1 cellular context compared by ENCODE assay signal in the genomic region with DNA sequence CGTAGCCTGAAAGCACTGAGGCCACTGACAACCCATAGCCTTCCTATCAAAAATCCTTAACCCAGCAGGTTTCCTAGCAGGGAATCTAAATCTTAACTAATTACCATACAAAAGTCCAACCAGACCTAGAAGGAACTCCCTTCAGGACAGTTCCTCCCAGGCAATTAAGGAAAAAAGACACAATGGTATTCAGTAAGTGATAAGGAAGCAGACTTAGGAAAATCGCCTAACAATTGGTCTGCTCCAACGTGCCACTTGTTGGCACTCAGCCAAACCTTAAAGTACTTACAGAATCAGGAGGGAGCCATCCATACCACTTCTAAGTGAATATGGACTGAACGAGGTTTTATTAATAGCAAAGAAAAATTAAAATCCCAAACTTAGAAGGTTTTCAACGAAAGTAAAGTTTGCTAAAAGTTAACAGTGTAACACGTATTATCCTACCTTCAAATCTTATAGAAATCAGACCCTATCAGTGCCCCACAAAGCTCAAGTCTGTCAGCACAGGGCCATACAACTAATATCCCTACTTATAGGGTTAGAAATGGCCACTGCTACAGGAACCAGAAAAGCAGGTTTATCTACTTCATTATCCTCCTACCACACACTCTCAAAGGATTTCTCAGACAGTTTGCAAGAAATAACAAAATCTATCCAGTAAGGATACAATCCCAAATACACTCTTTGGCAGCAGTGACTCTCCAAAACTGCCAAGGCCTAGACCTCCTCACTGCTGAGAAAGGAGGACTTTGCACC.
TF ChIP-seq lines count a peak whose summit lies in the region.

No MANE protein-coding gene starts in this region.

TF ChIP-seq in GM23338, 12 proteins besides CTCF, POLR2A, EP300 and RAD21 (continued from another document):
- TF ChIP-seq, protein P1, sequence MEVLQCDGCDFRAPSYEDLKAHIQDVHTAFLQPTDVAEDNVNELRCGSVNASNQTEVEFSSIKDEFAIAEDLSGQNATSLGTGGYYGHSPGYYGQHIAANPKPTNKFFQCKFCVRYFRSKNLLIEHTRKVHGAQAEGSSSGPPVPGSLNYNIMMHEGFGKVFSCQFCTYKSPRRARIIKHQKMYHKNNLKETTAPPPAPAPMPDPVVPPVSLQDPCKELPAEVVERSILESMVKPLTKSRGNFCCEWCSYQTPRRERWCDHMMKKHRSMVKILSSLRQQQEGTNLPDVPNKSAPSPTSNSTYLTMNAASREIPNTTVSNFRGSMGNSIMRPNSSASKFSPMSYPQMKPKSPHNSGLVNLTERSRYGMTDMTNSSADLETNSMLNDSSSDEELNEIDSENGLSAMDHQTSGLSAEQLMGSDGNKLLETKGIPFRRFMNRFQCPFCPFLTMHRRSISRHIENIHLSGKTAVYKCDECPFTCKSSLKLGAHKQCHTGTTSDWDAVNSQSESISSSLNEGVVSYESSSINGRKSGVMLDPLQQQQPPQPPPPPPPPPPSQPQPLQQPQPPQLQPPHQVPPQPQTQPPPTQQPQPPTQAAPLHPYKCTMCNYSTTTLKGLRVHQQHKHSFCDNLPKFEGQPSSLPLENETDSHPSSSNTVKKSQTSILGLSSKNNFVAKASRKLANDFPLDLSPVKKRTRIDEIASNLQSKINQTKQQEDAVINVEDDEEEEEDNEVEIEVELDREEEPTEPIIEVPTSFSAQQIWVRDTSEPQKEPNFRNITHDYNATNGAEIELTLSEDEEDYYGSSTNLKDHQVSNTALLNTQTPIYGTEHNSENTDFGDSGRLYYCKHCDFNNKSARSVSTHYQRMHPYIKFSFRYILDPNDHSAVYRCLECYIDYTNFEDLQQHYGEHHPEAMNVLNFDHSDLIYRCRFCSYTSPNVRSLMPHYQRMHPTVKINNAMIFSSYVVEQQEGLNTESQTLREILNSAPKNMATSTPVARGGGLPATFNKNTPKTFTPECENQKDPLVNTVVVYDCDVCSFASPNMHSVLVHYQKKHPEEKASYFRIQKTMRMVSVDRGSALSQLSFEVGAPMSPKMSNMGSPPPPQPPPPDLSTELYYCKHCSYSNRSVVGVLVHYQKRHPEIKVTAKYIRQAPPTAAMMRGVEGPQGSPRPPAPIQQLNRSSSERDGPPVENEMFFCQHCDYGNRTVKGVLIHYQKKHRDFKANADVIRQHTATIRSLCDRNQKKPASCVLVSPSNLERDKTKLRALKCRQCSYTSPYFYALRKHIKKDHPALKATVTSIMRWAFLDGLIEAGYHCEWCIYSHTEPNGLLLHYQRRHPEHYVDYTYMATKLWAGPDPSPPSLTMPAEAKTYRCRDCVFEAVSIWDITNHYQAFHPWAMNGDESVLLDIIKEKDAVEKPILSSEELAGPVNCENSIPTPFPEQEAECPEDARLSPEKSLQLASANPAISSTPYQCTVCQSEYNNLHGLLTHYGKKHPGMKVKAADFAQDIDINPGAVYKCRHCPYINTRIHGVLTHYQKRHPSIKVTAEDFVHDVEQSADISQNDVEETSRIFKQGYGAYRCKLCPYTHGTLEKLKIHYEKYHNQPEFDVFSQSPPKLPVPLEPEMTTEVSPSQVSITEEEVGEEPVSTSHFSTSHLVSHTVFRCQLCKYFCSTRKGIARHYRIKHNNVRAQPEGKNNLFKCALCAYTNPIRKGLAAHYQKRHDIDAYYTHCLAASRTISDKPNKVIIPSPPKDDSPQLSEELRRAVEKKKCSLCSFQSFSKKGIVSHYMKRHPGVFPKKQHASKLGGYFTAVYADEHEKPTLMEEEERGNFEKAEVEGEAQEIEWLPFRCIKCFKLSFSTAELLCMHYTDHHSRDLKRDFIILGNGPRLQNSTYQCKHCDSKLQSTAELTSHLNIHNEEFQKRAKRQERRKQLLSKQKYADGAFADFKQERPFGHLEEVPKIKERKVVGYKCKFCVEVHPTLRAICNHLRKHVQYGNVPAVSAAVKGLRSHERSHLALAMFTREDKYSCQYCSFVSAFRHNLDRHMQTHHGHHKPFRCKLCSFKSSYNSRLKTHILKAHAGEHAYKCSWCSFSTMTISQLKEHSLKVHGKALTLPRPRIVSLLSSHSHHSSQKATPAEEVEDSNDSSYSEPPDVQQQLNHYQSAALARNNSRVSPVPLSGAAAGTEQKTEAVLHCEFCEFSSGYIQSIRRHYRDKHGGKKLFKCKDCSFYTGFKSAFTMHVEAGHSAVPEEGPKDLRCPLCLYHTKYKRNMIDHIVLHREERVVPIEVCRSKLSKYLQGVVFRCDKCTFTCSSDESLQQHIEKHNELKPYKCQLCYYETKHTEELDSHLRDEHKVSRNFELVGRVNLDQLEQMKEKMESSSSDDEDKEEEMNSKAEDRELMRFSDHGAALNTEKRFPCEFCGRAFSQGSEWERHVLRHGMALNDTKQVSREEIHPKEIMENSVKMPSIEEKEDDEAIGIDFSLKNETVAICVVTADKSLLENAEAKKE (CRISPR knock-in tag; IDR thresholded peaks at IDR 0.05): no peak
